In genomic region chr3:48187579-48188265, GRCh38 we compare ENCODE assay signal across 9 cellular contexts. TPM values are rescaled to one million over a fixed set of nuclear protein-coding genes. Genes with fewer than 3 reads are reported as not detected.
DNase-seq lines count a peak whose midpoint lies in the region; ATAC-seq and TF ChIP-seq lines count a peak whose summit lies in the region.
"Had no signal": no experiment of that assay in that cellular context is flagged by ENCODE, and none has a peak within 500 bp of the region (broad histone marks: within the 10 kb centered on the region; RNA-seq: fewer than 3 reads in every experiment).

No MANE protein-coding gene starts in this region.

- intact Hi-C loops in CD4-positive, alpha-beta T cell (cut with DNase I, micrococcal nuclease) = loop anchor here (2.0 to 10.0 kb wide), 4 partner anchors 57 to 369 kb away; partner anchors contain the start of genes NME6 (in 1 of the 2), PFKFB4 (in 1 of the 2) and ZNF589 (in 1 of the 2)
- intact Hi-C loops in activated B cell treated with CpG ODN at 0.5 μM for 24 hours (cut with micrococcal nuclease) = loop anchor here (1.0 to 5.0 kb wide), 3 partner anchors 54 to 980 kb away; partner anchors contain the start of genes CCDC71 and ZNF589

- no peaks in the 10 kb centered on the region for H3K27me3 ChIP-seq in CD4-positive, alpha-beta T cell (ENCODE audit: control insufficient read depth, insufficient read depth, low read length)
- H3K27me3 ChIP-seq in fibroblast of lung (ENCODE audit: control insufficient read depth, insufficient read depth, low read length) (no peaks in the 10 kb centered on the region), neural progenitor cell (no peaks in the 10 kb centered on the region)

- H3K27ac ChIP-seq in CD4-positive, alpha-beta T cell (ENCODE audit: low read depth, low read length) = no peak overlapping the region
- H3K27ac ChIP-seq in fibroblast of lung (ENCODE audit: insufficient read depth, low read length) (peak overlapping the region; percentile 64), neural progenitor cell (peak overlapping the region; percentile 70)

- H3F3A ChIP-seq in neural progenitor cell (ENCODE audit: low read depth) = peaks cover 26% of the 10 kb centered on the region

- H3K9me3 Mint-ChIP-seq in CD4-positive, alpha-beta T cell = no peaks in the 10 kb centered on the region
- no peaks in the 10 kb centered on the region for H3K9me3 Mint-ChIP-seq in activated B cell treated with CpG ODN at 0.5 μM for 24 hours
- no peaks in the 10 kb centered on the region for H3K9me3 Mint-ChIP-seq in neural progenitor cell

- H4K20me1 ChIP-seq in fibroblast of lung (ENCODE audit: control insufficient read depth, extremely low read depth, insufficient read depth, low read length) (no peaks in the 10 kb centered on the region), neural progenitor cell (ENCODE audit: low read depth) (peaks cover 10% of the 10 kb centered on the region)

- no peak for ATAC-seq in CD4-positive, alpha-beta T cell (ENCODE audit: poor library complexity)
- peak; percentile 18 for ATAC-seq in GM19372 (IDR thresholded peaks at IDR 0.05; ENCODE audit: low read depth, unreplicated experiment)
- ATAC-seq in HG03378 (IDR thresholded peaks at IDR 0.05; ENCODE audit: unreplicated experiment) = peak; percentile 3
- ATAC-seq in activated B cell treated with CpG ODN at 0.5 μM for 24 hours (ENCODE audit: low read depth) = peak; percentile 3

- POLR2A ChIA-PET in CD4-positive, alpha-beta T cell (lab: Charles Lee) = interaction anchor here (1.2 to 1.6 kb wide), 2 partner anchors 54 to 369 kb away, joined by 3 to 6 read pairs; partner anchors contain the start of genes PFKFB4 and ZNF589
- POLR2A ChIA-PET in activated B cell treated with CpG ODN at 0.5 μM for 24 hours (lab: Charles Lee) = interaction anchor here (1.2 to 1.8 kb wide), 5 partner anchors 53 to 278 kb away, joined by 3 to 13 read pairs (median 4); partner anchors contain the start of gene ATRIP

- H3K36me3 Mint-ChIP-seq in CD4-positive, alpha-beta T cell (ENCODE audit: low read depth) = no peaks in the 10 kb centered on the region
- H3K36me3 Mint-ChIP-seq in activated B cell treated with CpG ODN at 0.5 μM for 24 hours (ENCODE audit: low read depth) (no peaks in the 10 kb centered on the region), neural progenitor cell (peaks cover 16% of the 10 kb centered on the region)

- H2AFZ ChIP-seq in fibroblast of lung (ENCODE audit: low read length) = peak overlapping the region; percentile 95
- H2AFZ ChIP-seq in neural progenitor cell (replicated peaks) = peak overlapping the region; percentile 73

- H3K9me3 ChIP-seq in CD4-positive, alpha-beta T cell (ENCODE audit: control insufficient read depth, low read length) = no peaks in the 10 kb centered on the region
- H3K9me3 ChIP-seq in fibroblast of lung (ENCODE audit: control insufficient read depth, insufficient read depth, low read depth, low read length) (no peaks in the 10 kb centered on the region), neural progenitor cell (ENCODE audit: low read depth) (no peaks in the 10 kb centered on the region)

- H3K4me1 ChIP-seq in fibroblast of lung (ENCODE audit: control insufficient read depth, extremely low read depth, insufficient read depth, low read length) (peaks cover 4% of the 10 kb centered on the region), neural progenitor cell (peaks cover 15% of the 10 kb centered on the region)

- peaks cover 19% of the 10 kb centered on the region for H3K4me1 Mint-ChIP-seq in CD4-positive, alpha-beta T cell (ENCODE audit: low read depth)
- H3K4me1 Mint-ChIP-seq in activated B cell treated with CpG ODN at 0.5 μM for 24 hours (peaks cover 13% of the 10 kb centered on the region), neural progenitor cell (peaks cover 41% of the 10 kb centered on the region)

- H3K27me3 Mint-ChIP-seq in CD4-positive, alpha-beta T cell = peaks cover 29% of the 10 kb centered on the region
- peaks cover 9% of the 10 kb centered on the region for H3K27me3 Mint-ChIP-seq in activated B cell treated with CpG ODN at 0.5 μM for 24 hours
- H3K27me3 Mint-ChIP-seq in neural progenitor cell (ENCODE audit: insufficient read depth, low read depth) = peaks cover 4% of the 10 kb centered on the region

- CTCF ChIA-PET in CD4-positive, alpha-beta T cell (lab: Charles Lee) = interaction anchor here (0.8 to 2.0 kb wide), 5 partner anchors 53 to 370 kb away, joined by 3 to 8 read pairs (median 4); partner anchors contain the start of gene ZNF589
- CTCF ChIA-PET in activated B cell treated with CpG ODN at 0.5 μM for 24 hours (lab: Charles Lee) = no interaction called here

- H3K9ac ChIP-seq in fibroblast of lung (ENCODE audit: insufficient read depth, low read length) (peak overlapping the region; percentile 82), neural progenitor cell (peak overlapping the region; percentile 86)

- H3K27ac Mint-ChIP-seq in CD4-positive, alpha-beta T cell = no peak overlapping the region
- H3K27ac Mint-ChIP-seq in activated B cell treated with CpG ODN at 0.5 μM for 24 hours (no peak overlapping the region), neural progenitor cell (peak overlapping the region; percentile 93)

- H3K4me3 ChIP-seq in fibroblast of lung (replicated peaks in 1 of 4; ENCODE audit: control extremely low read depth in 1 of 4, insufficient read depth in 1 of 4, low read depth in 3 of 4, low read length in 4 of 4) (peak overlapping the region; percentile 72 to 89 (median 83)), neural progenitor cell (peak overlapping the region; percentile 79)

- no peak for TF ChIP-seq CTCF in CD4-positive, alpha-beta T cell (IDR thresholded peaks at IDR 0.05)
- TF ChIP-seq CTCF in activated B cell treated with CpG ODN at 0.5 μM for 24 hours (IDR thresholded peaks at IDR 0.05) (no peak), fibroblast of lung (conservative IDR thresholded peaks at IDR 0.05 in 1 of 2, IDR thresholded peaks at IDR 0.05 in 1 of 2; ENCODE audit: low read depth in 1 of 2, low read length in 2 of 2) (no peak), neural progenitor cell (IDR thresholded peaks at IDR 0.05) (no peak)

- H3K36me3 ChIP-seq in fibroblast of lung (ENCODE audit: control insufficient read depth, insufficient read depth, low read length) (no peaks in the 10 kb centered on the region), neural progenitor cell (peaks cover 11% of the 10 kb centered on the region)

- peak in 6 of 10 experiments; percentile 4 to 34 (median 10) for DNase-seq in CD4-positive, alpha-beta T cell
- DNase-seq in activated B cell treated with CpG ODN at 0.5 μM for 24 hours (peak; percentile 42), fibroblast of lung (ENCODE audit: low read depth in 2 of 2) (peak; percentile 8 to 82), neural progenitor cell (ENCODE audit: low spot score) (no peak), cerebellar nuclear complex (lab: John Stamatoyannopoulos, UW) (no peak), cerebellar cortex (ENCODE audit: low spot score) (no peak)

- H3K4me3 Mint-ChIP-seq in CD4-positive, alpha-beta T cell = peak overlapping the region; percentile 93
- H3K4me3 Mint-ChIP-seq in activated B cell treated with CpG ODN at 0.5 μM for 24 hours (peak overlapping the region; percentile 88), neural progenitor cell (peak overlapping the region; percentile 95)

- H3K4me2 ChIP-seq in fibroblast of lung (ENCODE audit: extremely low read depth, insufficient read depth, low read length) (peak overlapping the region; percentile 93), neural progenitor cell (peak overlapping the region; percentile 81)

- H3K79me2 ChIP-seq in fibroblast of lung (ENCODE audit: control insufficient read depth, insufficient read depth, low read length) (peaks cover 22% of the 10 kb centered on the region), neural progenitor cell (ENCODE audit: low read depth) (peaks cover 54% of the 10 kb centered on the region)

RNA-seq across cellular contexts. Expression of gene CDC25A, which starts 0.5 kb away (rescaled TPM):
- total RNA-seq in CD4-positive, alpha-beta T cell = under 1 TPM in 1 of 2 experiments, not detected in 1; 0.14 TPM
- total RNA-seq in activated B cell treated with CpG ODN at 0.5 μM for 24 hours = 1.7 and 1.8 TPM in 2 replicates
- 1.0 and 1.3 TPM in 2 replicates for total RNA-seq in fibroblast of lung
- 3.1 and 6.1 TPM in 2 replicates for polyA plus RNA-seq in fibroblast of lung
- 3.0 and 6.3 TPM in 2 replicates for polyA plus RNA-seq in fibroblast of lung (2012)
- 1.6 and 3.3 TPM in 2 replicates for polyA minus RNA-seq in fibroblast of lung (ENCODE audit: low replicate concordance)
- 51.8 and 74.1 TPM in 2 replicates for total RNA-seq in neural progenitor cell (ENCODE audit: low replicate concordance)

RNA-seq across cellular contexts. Expression of gene CAMP, which starts 35.6 kb away (rescaled TPM):
- not detected for total RNA-seq in CD4-positive, alpha-beta T cell
- 0.29 TPM in 1 of 2 replicates, not detected in the other for total RNA-seq in activated B cell treated with CpG ODN at 0.5 μM for 24 hours
- total RNA-seq in fibroblast of lung = not detected in 2 replicates
- not detected in 2 replicates for polyA plus RNA-seq in fibroblast of lung
- polyA plus RNA-seq in fibroblast of lung (2012) = not detected in 2 replicates
- polyA minus RNA-seq in fibroblast of lung (ENCODE audit: low replicate concordance) = not detected in 2 replicates
- total RNA-seq in neural progenitor cell (ENCODE audit: low replicate concordance) = not detected in 2 replicates
- total RNA-seq: SK-MEL-5 had no signal

RNA-seq across cellular contexts. Expression of gene ZNF589, which starts 53.2 kb away (rescaled TPM):
- 10 to 100 TPM; 18.3 to 20.5 TPM for total RNA-seq in CD4-positive, alpha-beta T cell
- total RNA-seq in activated B cell treated with CpG ODN at 0.5 μM for 24 hours = 12.4 and 19.2 TPM in 2 replicates
- 3.3 and 5.1 TPM in 2 replicates for total RNA-seq in fibroblast of lung
- polyA plus RNA-seq in fibroblast of lung = 2.3 and 2.8 TPM in 2 replicates
- 2.3 and 2.4 TPM in 2 replicates for polyA plus RNA-seq in fibroblast of lung (2012)
- 1.2 and 1.7 TPM in 2 replicates for polyA minus RNA-seq in fibroblast of lung (ENCODE audit: low replicate concordance)
- total RNA-seq in neural progenitor cell (ENCODE audit: low replicate concordance) = 49.9 and 57.3 TPM in 2 replicates

Comparison
In these comparisons a context has a peak if more than half of its experiments do, and no peak if none do; other contexts are left out.
1. DNase-seq: peak in CD4-positive, alpha-beta T cell (6 of 10), activated B cell treated with CpG ODN at 0.5 μM for 24 hours (single experiment) and fibroblast of lung (2 of 2); none in neural progenitor cell (single experiment), cerebellar nuclear complex (0 of 2) and cerebellar cortex (single experiment).
2. RNA of gene CDC25A, which starts 0.5 kb away (total RNA-seq): 51.8 to 74.1 TPM in neural progenitor cell; 1.7 to 1.8 TPM in activated B cell treated with CpG ODN at 0.5 μM for 24 hours, 1.0 to 1.3 TPM in fibroblast of lung and 0.14 TPM in CD4-positive, alpha-beta T cell; every median in the first group is over 10 times any median in the second.
3. Peak in every context shown above with its lines, with median percentiles within 50 percentile points of each other: H3K4me3 Mint-ChIP-seq.